23 cellular contexts compared by ENCODE assay signal in genomic region chr14:75497701-75498100, GRCh38. TPM values are rescaled to one million over a fixed set of nuclear protein-coding genes. Genes with fewer than 3 reads are reported as not detected.
DNase-seq lines count a peak whose midpoint lies in the region; ATAC-seq and TF ChIP-seq lines count a peak whose summit lies in the region.
"Had no signal": no experiment of that assay in that cellular context is flagged by ENCODE, and none has a peak within 500 bp of the region (broad histone marks: within the 10 kb centered on the region; RNA-seq: fewer than 3 reads in every experiment).

No MANE protein-coding gene starts in this region.

- no peaks in the 10 kb centered on the region for H3K27me3 ChIP-seq in GM23338 (ENCODE audit: insufficient read depth)
- H3K27me3 ChIP-seq: ovary, right atrium auricular region, SJCRH30 had no signal

- H3K4me1 Mint-ChIP-seq in activated naive CD8-positive, alpha-beta T cell treated with anti-CD3 and anti-CD28 coated beads, Interleukin-2, amount 50 U/mL, for 24 hours, result peaks cover 65% of the 10 kb centered on the region
- no peaks in the 10 kb centered on the region for H3K4me1 Mint-ChIP-seq in GM23338

- no peaks in the 10 kb centered on the region for H3K36me3 ChIP-seq in GM23338 (ENCODE audit: insufficient read depth)
- H3K36me3 ChIP-seq: HAP-1, ovary, right atrium auricular region, SJCRH30, WERI-Rb-1 had no signal

- no peaks in the 10 kb centered on the region for H3K4me1 ChIP-seq in GM23338 (ENCODE audit: insufficient read depth)
- H3K4me1 ChIP-seq: HAP-1, right atrium auricular region had no signal

- no peak overlapping the region for H3K4me2 ChIP-seq in GM23338
- H3K4me2 ChIP-seq: KMS-11 had no signal

- H3K4me3 ChIP-seq in GM23338, result no peak overlapping the region
- H3K4me3 ChIP-seq: HAP-1, ovary, right atrium auricular region, SJCRH30 had no signal

- H4K20me1 ChIP-seq in GM23338 (replicated peaks; ENCODE audit: insufficient read depth), result no peaks in the 10 kb centered on the region

- no peaks in the 10 kb centered on the region for H3K27me3 Mint-ChIP-seq in activated naive CD8-positive, alpha-beta T cell treated with anti-CD3 and anti-CD28 coated beads, Interleukin-2, amount 50 U/mL, for 24 hours
- no peaks in the 10 kb centered on the region for H3K27me3 Mint-ChIP-seq in GM23338 (ENCODE audit: insufficient read depth, low read depth, poor library complexity)

- H3K79me2 ChIP-seq in GM23338 (replicated peaks; ENCODE audit: insufficient read depth), result no peaks in the 10 kb centered on the region

- H3K9me3 Mint-ChIP-seq in activated naive CD8-positive, alpha-beta T cell treated with anti-CD3 and anti-CD28 coated beads, Interleukin-2, amount 50 U/mL, for 24 hours, result no peaks in the 10 kb centered on the region
- no peaks in the 10 kb centered on the region for H3K9me3 Mint-ChIP-seq in GM23338
- H3K9me3 Mint-ChIP-seq: naive B cell had no signal

- TF ChIP-seq CTCF in GM23338 (conservative IDR thresholded peaks at IDR 0.05; ENCODE audit: low read depth in 2 of 2), result no peak

- no peak overlapping the region for H3K27ac ChIP-seq in GM23338 (ENCODE audit: low read depth)
- H3K27ac ChIP-seq: KMS-11, ovary, right atrium auricular region, SJCRH30, WERI-Rb-1 had no signal

- no peaks in the 10 kb centered on the region for H3K36me3 Mint-ChIP-seq in activated naive CD8-positive, alpha-beta T cell treated with anti-CD3 and anti-CD28 coated beads, Interleukin-2, amount 50 U/mL, for 24 hours (ENCODE audit: low read depth)
- H3K36me3 Mint-ChIP-seq in GM23338 (ENCODE audit: low read depth), result no peaks in the 10 kb centered on the region
- H3K36me3 Mint-ChIP-seq: naive B cell had no signal

- no peak overlapping the region for H2AFZ ChIP-seq in GM23338

- ATAC-seq in HG03045 (IDR thresholded peaks at IDR 0.05; ENCODE audit: unreplicated experiment) (peak; percentile 14), HG03565 (IDR thresholded peaks at IDR 0.05; ENCODE audit: unreplicated experiment) (no peak), GM23338 (no peak)
- peak; percentile 6 for ATAC-seq in activated naive CD8-positive, alpha-beta T cell treated with anti-CD3 and anti-CD28 coated beads, Interleukin-2, amount 50 U/mL, for 24 hours
- peak; percentile 12 for ATAC-seq in stimulated activated naive CD8-positive, alpha-beta T cell treated with anti-CD3 and anti-CD28 coated beads, Interleukin-15, Interleukin-2, amounts not matched to agents 100 U/mL and 50 U/mL, for 24 hours
- ATAC-seq: left cardiac atrium had no signal

- no peaks in the 10 kb centered on the region for H3F3A ChIP-seq in GM23338 (replicated peaks; ENCODE audit: low read depth)

- H3K4me3 Mint-ChIP-seq in activated naive CD8-positive, alpha-beta T cell treated with anti-CD3 and anti-CD28 coated beads, Interleukin-2, amount 50 U/mL, for 24 hours, result peak overlapping the region; percentile 48
- no peak overlapping the region for H3K4me3 Mint-ChIP-seq in GM23338

- DNase-seq in activated CD8-positive, alpha-beta memory T cell treated with anti-CD3 and anti-CD28 coated beads, Interleukin-2, amount 50 U/mL, for 48 hours, result peak; percentile 65
- no peak for DNase-seq in activated CD8-positive, alpha-beta memory T cell treated with anti-CD3 and anti-CD28 coated beads for 24 hours
- DNase-seq in activated naive CD8-positive, alpha-beta T cell treated with anti-CD3 and anti-CD28 coated beads, Interleukin-2, amount 50 U/mL, for 24 hours, result no peak
- DNase-seq in stimulated activated naive CD8-positive, alpha-beta T cell treated with anti-CD3 and anti-CD28 coated beads, Interleukin-15, Interleukin-2, amounts not matched to agents 100 U/mL and 50 U/mL, for 24 hours, result no peak
- DNase-seq in NOMO-1 treated with DMSO at 0.1 percent for 48 hours (lab: John Stamatoyannopoulos, UW; ENCODE audit: unreplicated experiment) (no peak), GM23338 (ENCODE audit: low spot score) (no peak)
- DNase-seq: activated gamma-delta T cell treated with Interleukin-2 at 50 U/mL for 16 hours; dermis blood vessel endothelial cell; glutamatergic neuron; left cardiac atrium; naive B cell; NCI-H510A treated with DMSO at 0.1 percent for 48 hours; NK-92 treated with Interleukin-12 subunit alpha and Interleukin-12 subunit beta, amount 100 ng/mL, for 24 hours; ovary; SJCRH30; stimulated activated CD4-positive, alpha-beta T cell treated with anti-CD3 and anti-CD28 coated beads, Interleukin-12 subunit alpha, Interleukin-12 subunit beta, amount 100 ng/mL, for 4 hours; WERI-Rb-1 had no signal

- peak overlapping the region; percentile 72 for H3K27ac Mint-ChIP-seq in activated naive CD8-positive, alpha-beta T cell treated with anti-CD3 and anti-CD28 coated beads, Interleukin-2, amount 50 U/mL, for 24 hours
- no peak overlapping the region for H3K27ac Mint-ChIP-seq in GM23338

- peaks cover 13% of the 10 kb centered on the region; the same call in 1 of the 2 replicates for H3K9me2 ChIP-seq in GM23338 (ENCODE audit: insufficient read depth)

TF ChIP-seq in GM23338, 12 proteins besides CTCF, POLR2A, EP300 and RAD21:
- TF ChIP-seq ZNF462 (CRISPR knock-in tag; IDR thresholded peaks at IDR 0.05), result no peak
- no peak for TF ChIP-seq ZNF114 (CRISPR knock-in tag; IDR thresholded peaks at IDR 0.05)
- no peak for TF ChIP-seq ZNF331 (CRISPR knock-in tag; IDR thresholded peaks at IDR 0.05; ENCODE audit: low read depth)
- no peak for TF ChIP-seq STAT1 (IDR thresholded peaks at IDR 0.05; ENCODE audit: unreplicated experiment)
- no peak for TF ChIP-seq EZH2 (IDR thresholded peaks at IDR 0.05; ENCODE audit: low read depth, unreplicated experiment)

RNA-seq across cellular contexts. Expression of gene BATF, which starts 24.6 kb away (rescaled TPM):
- total RNA-seq in GM23338 (2014; rRNA removed; shearing (Covaris generic)), result not detected in 2 replicates
- not detected in 2 replicates for polyA plus RNA-seq in GM23338 (2016; fragmentation: Nextera tagmentation; extraction: Ambion mirVana)
- total RNA-seq: endothelial cell of umbilical vein, SJCRH30 had no signal
- polyA plus RNA-seq: endothelial cell of umbilical vein had no signal

Comparison
In these comparisons a context has a peak if more than half of its experiments do, and no peak if none do; other contexts are left out.
1. ATAC-seq: peak in HG03045 (single experiment), activated naive CD8-positive, alpha-beta T cell treated with anti-CD3 and anti-CD28 coated beads, Interleukin-2, amount 50 U/mL, for 24 hours (single experiment) and stimulated activated naive CD8-positive, alpha-beta T cell treated with anti-CD3 and anti-CD28 coated beads, Interleukin-15, Interleukin-2, amounts not matched to agents 100 U/mL and 50 U/mL, for 24 hours (single experiment); none in HG03565 (single experiment) and GM23338 (single experiment).